9 cellular contexts compared by ENCODE assay signal in genomic region chr12:121791671-121792496, GRCh38. TPM values are rescaled to one million over a fixed set of nuclear protein-coding genes. Genes with fewer than 3 reads are reported as not detected.
DNase-seq lines count a peak whose midpoint lies in the region; ATAC-seq and TF ChIP-seq lines count a peak whose summit lies in the region.
"Had no signal": no experiment of that assay in that cellular context is flagged by ENCODE, and none has a peak within 500 bp of the region (broad histone marks: within the 10 kb centered on the region; RNA-seq: fewer than 3 reads in every experiment).

No MANE protein-coding gene starts in this region.

- peak overlapping the region; percentile 99 for H3K27ac Mint-ChIP-seq in activated CD4-positive, alpha-beta memory T cell treated with anti-CD3 and anti-CD28 coated beads for 36 hours
- peak overlapping the region; percentile 85 for H3K27ac Mint-ChIP-seq in type B pancreatic cell

- H3K36me3 Mint-ChIP-seq in activated CD4-positive, alpha-beta memory T cell treated with anti-CD3 and anti-CD28 coated beads for 36 hours: peaks cover 44% of the 10 kb centered on the region
- no peaks in the 10 kb centered on the region for H3K36me3 Mint-ChIP-seq in type B pancreatic cell

- intact Hi-C loops in activated CD4-positive, alpha-beta memory T cell treated with anti-CD3 and anti-CD28 coated beads for 36 hours (cut with micrococcal nuclease): loop anchor here (2.0 to 10.0 kb wide), 6 partner anchors 165 to 1210 kb away; partner anchors contain the start of genes DIABLO, KDM2B, ORAI1 and POP5
- intact Hi-C loops in left colon (cut with DNase I, micrococcal nuclease): loop anchor here in 1 of 2 donors (5.0 kb wide), 1 partner anchor 95 kb away; no protein-coding TSS in a partner anchor

- CTCF ChIA-PET in activated CD4-positive, alpha-beta memory T cell treated with anti-CD3 and anti-CD28 coated beads for 36 hours (lab: Charles Lee): interaction anchor here (2.3 to 18.5 kb wide), 5 partner anchors 13 to 97 kb away, joined by 8 to 856 read pairs (median 60); partner anchors contain the start of genes PSMD9, SETD1B and TMEM120B

- peak; percentile 40 for DNase-seq in activated naive CD4-positive, alpha-beta T cell treated with Interleukin-2 at 50 U/mL for 16 hours
- no peak for DNase-seq in activated naive CD4-positive, alpha-beta T cell treated with anti-CD3 and anti-CD28 coated beads, Interleukin-2, amount 50 U/mL, for 16 hours
- peak; percentile 71 for DNase-seq in activated CD4-positive, alpha-beta memory T cell treated with anti-CD3 and anti-CD28 coated beads for 36 hours
- DNase-seq in left colon: peak; percentile 71 to 79
- DNase-seq in type B pancreatic cell (ENCODE audit: extremely low spot score, unreplicated experiment): no peak
- DNase-seq in amniotic stem cell (lab: John Stamatoyannopoulos, UW): no peak
- DNase-seq: NCI-H187 had no signal

- H3K9me3 Mint-ChIP-seq in activated CD4-positive, alpha-beta memory T cell treated with anti-CD3 and anti-CD28 coated beads for 36 hours: no peaks in the 10 kb centered on the region
- no peaks in the 10 kb centered on the region for H3K9me3 Mint-ChIP-seq in type B pancreatic cell

- peak overlapping the region; percentile 88 for H3K4me3 Mint-ChIP-seq in activated CD4-positive, alpha-beta memory T cell treated with anti-CD3 and anti-CD28 coated beads for 36 hours
- peak overlapping the region; percentile 81 for H3K4me3 Mint-ChIP-seq in type B pancreatic cell

- peaks cover 59% of the 10 kb centered on the region for H3K4me1 Mint-ChIP-seq in activated CD4-positive, alpha-beta memory T cell treated with anti-CD3 and anti-CD28 coated beads for 36 hours (ENCODE audit: low read depth)
- H3K4me1 Mint-ChIP-seq in type B pancreatic cell (ENCODE audit: unreplicated experiment): peaks cover 28% of the 10 kb centered on the region

- POLR2A ChIA-PET in activated CD4-positive, alpha-beta memory T cell treated with anti-CD3 and anti-CD28 coated beads for 36 hours (lab: Charles Lee): interaction anchor here (2.4 to 8.2 kb wide), 4 partner anchors 10 to 79 kb away, joined by 9 to 127 read pairs (median 35); partner anchors contain the start of genes SETD1B and TMEM120B

- no peak for TF ChIP-seq CTCF in type B pancreatic cell (conservative IDR thresholded peaks at IDR 0.05)

- no peaks in the 10 kb centered on the region for H3K27me3 Mint-ChIP-seq in activated CD4-positive, alpha-beta memory T cell treated with anti-CD3 and anti-CD28 coated beads for 36 hours
- peaks cover 3% of the 10 kb centered on the region for H3K27me3 Mint-ChIP-seq in type B pancreatic cell

- ATAC-seq in left colon: peak; percentile 34
- ATAC-seq in GM18502 (IDR thresholded peaks at IDR 0.05; ENCODE audit: poor library complexity, unreplicated experiment): no peak
- ATAC-seq in GM21447 (IDR thresholded peaks at IDR 0.05; ENCODE audit: unreplicated experiment): no peak

RNA-seq across cellular contexts. Expression of gene RHOF, which starts 1.6 kb away (rescaled TPM):
- 100 to 1,000 TPM; 136 to 141 TPM for total RNA-seq in activated CD4-positive, alpha-beta memory T cell treated with anti-CD3 and anti-CD28 coated beads for 36 hours
- total RNA-seq in left colon (100 to 1,000 TPM in 1 of 2 donors, 10 to 100 TPM in 1; 60.3 to 148 TPM), type B pancreatic cell (ENCODE audit: low replicate concordance) (24.9 and 26.0 TPM in 2 replicates)

RNA-seq across cellular contexts. Expression of gene SETD1B, which starts 11.9 kb away (rescaled TPM):
- total RNA-seq in activated CD4-positive, alpha-beta memory T cell treated with anti-CD3 and anti-CD28 coated beads for 36 hours: 10 to 100 TPM; 14.1 to 15.2 TPM
- total RNA-seq in left colon: 10 to 100 TPM; 24.6 to 27.5 TPM
- total RNA-seq in type B pancreatic cell (ENCODE audit: low replicate concordance): 28.4 and 34.2 TPM in 2 replicates

Comparison
In these comparisons a context has a peak if more than half of its experiments do, and no peak if none do; other contexts are left out.
1. DNase-seq: peak in activated naive CD4-positive, alpha-beta T cell treated with Interleukin-2 at 50 U/mL for 16 hours (single experiment), activated CD4-positive, alpha-beta memory T cell treated with anti-CD3 and anti-CD28 coated beads for 36 hours (single experiment) and left colon (2 of 2); none in activated naive CD4-positive, alpha-beta T cell treated with anti-CD3 and anti-CD28 coated beads, Interleukin-2, amount 50 U/mL, for 16 hours (single experiment), type B pancreatic cell (single experiment) and amniotic stem cell (single experiment).